In genomic region chr11:68038718-68039525, GRCh38 we compare ENCODE assay signal across 1 cellular context.
TF ChIP-seq lines count a peak whose summit lies in the region.

TSS of gene TCIRG1 (plus strand) at chr11:68039025. CDS start at chr11:68041272, 2,247 bp downstream.

TF ChIP-seq in K562, 482 proteins besides CTCF, POLR2A, EP300 and RAD21 (continued from another document and continues in another):
- TF ChIP-seq ELK1 (CRISPR knock-in tag; IDR thresholded peaks at IDR 0.05), result no peak
- no peak for TF ChIP-seq ZNF77 (CRISPR knock-in tag; IDR thresholded peaks at IDR 0.05)
- no peak for TF ChIP-seq CLOCK (CRISPR knock-in tag; IDR thresholded peaks at IDR 0.05; ENCODE audit: borderline replicate concordance)
- peak; percentile 38; the same call in 1 of the 2 replicates for TF ChIP-seq CHCHD3 (CRISPR knock-in tag; IDR thresholded peaks at IDR 0.05)
- TF ChIP-seq BRF1 (IDR thresholded peaks at IDR 0.05; ENCODE audit: borderline replicate concordance, extremely low read depth, insufficient read length), result no peak
- no peak for TF ChIP-seq STAT5A (IDR thresholded peaks at IDR 0.05; ENCODE audit: borderline replicate concordance, low read length)
- peak; percentile 43; the same call in 1 of the 2 replicates for TF ChIP-seq MBD2 (IDR thresholded peaks at IDR 0.05; ENCODE audit: borderline replicate concordance, low read depth)
- TF ChIP-seq E2F5 (CRISPR knock-in tag; IDR thresholded peaks at IDR 0.05), result peak; percentile 30; the same call in 1 of the 2 replicates
- TF ChIP-seq FOXJ2 (tag; IDR thresholded peaks at IDR 0.05), result no peak
- TF ChIP-seq ARID3A (IDR thresholded peaks at IDR 0.05; ENCODE audit: borderline replicate concordance, low read depth, low read length), result no peak
- TF ChIP-seq TAF1 (IDR thresholded peaks at IDR 0.05; ENCODE audit: control insufficient read depth, extremely low read depth, insufficient read depth, low read length, severe bottlenecking), result peak; percentile 72
- TF ChIP-seq CBX8 (IDR thresholded peaks at IDR 0.05; ENCODE audit: borderline replicate concordance, extremely low read depth, low read depth, low read length, poor library complexity, severe bottlenecking), result no peak
- no peak for TF ChIP-seq ZZZ3 (IDR thresholded peaks at IDR 0.05)
- TF ChIP-seq ZNF3 (CRISPR knock-in tag; IDR thresholded peaks at IDR 0.05), result 0 out of 2 replicates have a peak, but pooled peaks have one; percentile 28
- 0 out of 4 replicates have a peak, but pooled peaks of 1 of the 2 experiments have one; percentile 55 for TF ChIP-seq ARNT (IDR thresholded peaks at IDR 0.05)
- 0 out of 2 replicates have a peak, but pooled peaks have one; percentile 16 for TF ChIP-seq LCOR (CRISPR knock-in tag; IDR thresholded peaks at IDR 0.05)
- TF ChIP-seq DEAF1 (CRISPR knock-in tag; IDR thresholded peaks at IDR 0.05), result 0 out of 2 replicates have a peak, but pooled peaks have one; percentile 6
- peak; percentile 89 for TF ChIP-seq KDM5B (IDR thresholded peaks at IDR 0.05; ENCODE audit: insufficient replicate concordance, low read depth, low read length)
- TF ChIP-seq MXD1 (CRISPR knock-in tag; IDR thresholded peaks at IDR 0.05; ENCODE audit: borderline replicate concordance, poor library complexity, severe bottlenecking), result no peak
- TF ChIP-seq ZKSCAN3 (CRISPR knock-in tag; IDR thresholded peaks at IDR 0.05), result no peak
- TF ChIP-seq NR2C2 (CRISPR knock-in tag; IDR thresholded peaks at IDR 0.05), result no peak
- no peak; the same call in 1 of the 2 replicates for TF ChIP-seq NR2C2 (tag; IDR thresholded peaks at IDR 0.05)
- TF ChIP-seq ZKSCAN1 (IDR thresholded peaks at IDR 0.05; ENCODE audit: low read depth, low read length), result 0 out of 2 replicates have a peak, but pooled peaks have one; percentile 34
- 0 out of 2 replicates have a peak, but pooled peaks have one; percentile 61 for TF ChIP-seq REST (CRISPR knock-in tag; IDR thresholded peaks at IDR 0.05; ENCODE audit: low read depth)
- no peak for TF ChIP-seq CREB3L1 (IDR thresholded peaks at IDR 0.05; ENCODE audit: borderline replicate concordance, low read depth)
- TF ChIP-seq ZNF384 (IDR thresholded peaks at IDR 0.05; ENCODE audit: low read depth, low read length), result no peak
- no peak for TF ChIP-seq NR4A1 (CRISPR knock-in tag; IDR thresholded peaks at IDR 0.05)
- TF ChIP-seq NR4A1 (tag; IDR thresholded peaks at IDR 0.05), result no peak
- peak in 1 of 2 experiments; percentile 76; a peak in 2 of 3 replicates for TF ChIP-seq CBX3 (IDR thresholded peaks at IDR 0.05; ENCODE audit: borderline replicate concordance in 1 of 2, low read length in 2 of 2)
- TF ChIP-seq ARID2 (IDR thresholded peaks at IDR 0.05), result no peak
- TF ChIP-seq ZSCAN32 (CRISPR knock-in tag; IDR thresholded peaks at IDR 0.05), result no peak
- no peak for TF ChIP-seq RNF2 (IDR thresholded peaks at IDR 0.05)
- TF ChIP-seq RBM22 (IDR thresholded peaks at IDR 0.05; ENCODE audit: low read depth, low read length, poor library complexity, severe bottlenecking), result peak; percentile 27
- no peak for TF ChIP-seq WHSC1 (IDR thresholded peaks at IDR 0.05; ENCODE audit: low read length)
- no peak for TF ChIP-seq ARHGAP35 (IDR thresholded peaks at IDR 0.05; ENCODE audit: partially characterized antibody)
- no peak for TF ChIP-seq PTTG1 (tag; IDR thresholded peaks at IDR 0.05; ENCODE audit: low read depth)
- no peak for TF ChIP-seq COPS2 (conservative IDR thresholded peaks at IDR 0.05)
- no peak for TF ChIP-seq ZNF282 (CRISPR knock-in tag; IDR thresholded peaks at IDR 0.05)
- no peak for TF ChIP-seq IRF2 (CRISPR knock-in tag; IDR thresholded peaks at IDR 0.05)
- TF ChIP-seq STAT6 (CRISPR knock-in tag; IDR thresholded peaks at IDR 0.05), result no peak
- TF ChIP-seq ZNF551 (CRISPR knock-in tag; IDR thresholded peaks at IDR 0.05), result no peak
- no peak for TF ChIP-seq PPARD (CRISPR knock-in tag; IDR thresholded peaks at IDR 0.05)
- no peak for TF ChIP-seq SRSF1 (IDR thresholded peaks at IDR 0.05; ENCODE audit: low read depth, low read length)
- no peak for TF ChIP-seq ZNF780A (CRISPR knock-in tag; IDR thresholded peaks at IDR 0.05)
- 0 out of 4 replicates have a peak, but pooled peaks of 1 of the 2 experiments have one; percentile 74 for TF ChIP-seq SRF (CRISPR knock-in tag; IDR thresholded peaks at IDR 0.05)
- TF ChIP-seq HNRNPK (IDR thresholded peaks at IDR 0.05; ENCODE audit: low read depth, low read length, poor library complexity, severe bottlenecking), result no peak
- no peak for TF ChIP-seq SRSF7 (optimal IDR thresholded peaks at IDR 0.05; ENCODE audit: low read depth, low read length)
- TF ChIP-seq ZNF174 (CRISPR knock-in tag; IDR thresholded peaks at IDR 0.05), result no peak
- TF ChIP-seq NR2F6 (CRISPR knock-in tag; IDR thresholded peaks at IDR 0.05), result no peak
- no peak for TF ChIP-seq POU5F1 (IDR thresholded peaks at IDR 0.05; ENCODE audit: borderline replicate concordance, low read depth, low read length, partially characterized antibody)
- no peak for TF ChIP-seq PCBP2 (IDR thresholded peaks at IDR 0.05; ENCODE audit: low read depth, low read length, poor library complexity, severe bottlenecking)
- TF ChIP-seq POLR2AphosphoS5 (IDR thresholded peaks at IDR 0.05; ENCODE audit: control insufficient read depth, insufficient read depth, low read depth, low read length), result peak; percentile 36; the same call in 1 of the 2 replicates
- no peak for TF ChIP-seq PRMT5 (CRISPR knock-in tag; IDR thresholded peaks at IDR 0.05)
- TF ChIP-seq GTF2A2 (tag; IDR thresholded peaks at IDR 0.05), result no peak; the same call in 1 of the 2 replicates
- TF ChIP-seq JUN (IDR thresholded peaks at IDR 0.05; ENCODE audit: borderline replicate concordance, low read depth, low read length), result no peak
- no peak for TF ChIP-seq JUN (CRISPR knock-in tag; IDR thresholded peaks at IDR 0.05; ENCODE audit: borderline replicate concordance)
